Comparison of ENCODE assay signal across 8 cellular contexts in the genomic region with DNA sequence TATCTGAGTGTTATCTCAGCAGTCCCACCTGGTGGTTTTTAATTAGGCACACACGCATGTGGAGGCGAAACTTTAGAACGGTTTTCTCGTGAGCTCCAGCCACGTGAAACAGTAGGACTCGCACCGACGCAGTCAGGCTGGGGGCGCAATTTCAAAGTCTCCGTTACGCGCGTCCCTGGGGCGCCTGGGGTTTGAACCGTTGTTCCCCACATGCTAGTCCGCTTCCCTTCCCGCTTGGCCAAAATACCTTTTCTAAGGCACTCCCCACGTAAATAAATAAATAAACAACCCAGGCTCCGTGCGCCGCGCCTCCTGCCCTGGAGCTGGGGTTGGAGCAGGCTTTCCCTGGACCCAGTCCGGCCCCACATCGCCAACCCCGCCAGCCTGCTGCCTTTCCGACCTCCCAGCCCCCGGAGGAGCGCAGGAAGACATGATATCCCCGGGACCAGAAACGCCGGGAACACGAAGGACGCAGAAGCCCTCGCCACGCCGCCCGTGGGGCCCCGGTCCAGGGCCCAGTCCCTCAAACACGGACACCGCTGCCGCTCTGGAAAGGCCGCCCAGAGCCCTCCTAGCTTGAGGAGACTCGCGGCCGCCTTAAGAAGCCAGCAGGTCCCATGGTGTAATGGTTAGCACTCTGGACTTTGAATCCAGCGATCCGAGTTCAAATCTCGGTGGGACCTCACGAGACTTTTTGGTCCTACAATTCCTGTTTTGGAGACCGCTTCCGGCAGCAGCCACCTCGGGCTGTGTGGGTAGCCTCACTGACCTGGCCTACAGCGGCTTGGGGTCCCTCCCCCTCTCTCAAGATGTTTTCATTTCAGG. TPM values are rescaled to one million over a fixed set of nuclear protein-coding genes. Genes with fewer than 3 reads are reported as not detected.
DNase-seq lines count a peak whose midpoint lies in the region; ATAC-seq, FAIRE-seq and TF ChIP-seq lines count a peak whose summit lies in the region.

No MANE protein-coding gene starts in this region.

- no peaks in the 10 kb centered on the region for H3K4me1 ChIP-seq in HUES48 (ENCODE audit: control insufficient read depth, insufficient read depth, low read length)
- H3K4me1 ChIP-seq in NT2/D1 (ENCODE audit: insufficient read depth, insufficient read length), result no peaks in the 10 kb centered on the region
- H3K4me1 ChIP-seq in endothelial cell of umbilical vein (ENCODE audit: control insufficient read depth, extremely low read depth, insufficient read depth, low read length), result peaks cover 8% of the 10 kb centered on the region

- H3K27me3 ChIP-seq in HUES48 (ENCODE audit: control insufficient read depth, insufficient read depth, low read length), result no peaks in the 10 kb centered on the region
- no peaks in the 10 kb centered on the region for H3K27me3 ChIP-seq in NT2/D1 (ENCODE audit: insufficient read depth, insufficient read length)
- H3K27me3 ChIP-seq in endothelial cell of umbilical vein (ENCODE audit: control insufficient read depth in 2 of 2, insufficient read depth in 2 of 2, low read length in 2 of 2), result no peaks in the 10 kb centered on the region

- ATAC-seq in GM21447 (IDR thresholded peaks at IDR 0.05; ENCODE audit: unreplicated experiment), result peak; percentile 39

- no peak for TF ChIP-seq POLR2A in endothelial cell of umbilical vein (IDR thresholded peaks at IDR 0.05; ENCODE audit: low read depth, low read length)

- peaks cover 9% of the 10 kb centered on the region for H3K4me1 Mint-ChIP-seq in Calu3 (ENCODE audit: low read depth, unreplicated experiment)

- H3K36me3 ChIP-seq in HUES48 (ENCODE audit: control insufficient read depth, insufficient read depth, low read length), result no peaks in the 10 kb centered on the region
- H3K36me3 ChIP-seq in NT2/D1 (ENCODE audit: insufficient read depth, insufficient read length, low read length), result no peaks in the 10 kb centered on the region
- H3K36me3 ChIP-seq in endothelial cell of umbilical vein (ENCODE audit: control insufficient read depth in 2 of 2, extremely low read depth in 1 of 2, insufficient read depth in 2 of 2, low read length in 2 of 2), result no peaks in the 10 kb centered on the region

- intact Hi-C loops in Calu3 (cut with micrococcal nuclease; ENCODE audit: unreplicated experiment), result loop anchor here (5.0 kb wide), 1 partner anchor 35 kb away; no protein-coding TSS in a partner anchor
- intact Hi-C loops in endothelial cell of umbilical vein (cut with micrococcal nuclease), result loop anchor here (1.0 kb wide), 3 partner anchors 18 to 68 kb away; partner anchors contain the start of genes ABI3, GNGT2 and PHOSPHO1

- H3K27ac ChIP-seq in HUES48 (ENCODE audit: low read depth, low read length), result peak overlapping the region; percentile 84
- peak overlapping the region; percentile 62 for H3K27ac ChIP-seq in endothelial cell of umbilical vein (ENCODE audit: insufficient read depth, low read depth, low read length)

- no peaks in the 10 kb centered on the region for H3K27me3 Mint-ChIP-seq in Calu3 (ENCODE audit: unreplicated experiment)

- H3K9me3 ChIP-seq in HUES48 (ENCODE audit: control insufficient read depth, insufficient read depth, low read length) (no peaks in the 10 kb centered on the region), NT2/D1 (ENCODE audit: insufficient read depth, low read length) (no peaks in the 10 kb centered on the region), endothelial cell of umbilical vein (replicated peaks; ENCODE audit: control insufficient read depth, insufficient read depth, low read length) (no peaks in the 10 kb centered on the region)

- no peaks in the 10 kb centered on the region for H3K9me3 Mint-ChIP-seq in Calu3 (ENCODE audit: low read depth, unreplicated experiment)

- H3K79me2 ChIP-seq in endothelial cell of umbilical vein (ENCODE audit: control insufficient read depth, insufficient read depth, low read length), result no peaks in the 10 kb centered on the region

- DNase-seq in Calu3, result peak; percentile 96
- DNase-seq in NT2/D1 (ENCODE audit: low read depth, low spot score), result peak; percentile 70
- DNase-seq in activated CD8-positive, alpha-beta memory T cell treated with anti-CD3 and anti-CD28 coated beads, Interleukin-2, amount 50 U/mL, for 24 hours (ENCODE audit: extremely low read depth), result peak; percentile 85
- peak; percentile 86 for DNase-seq in endothelial cell of umbilical vein (ENCODE audit: low read depth, low spot score)
- peak; percentile 92 for DNase-seq in midbrain (lab: John Stamatoyannopoulos, UW)
- peak; percentile 84 to 91 for DNase-seq in stimulated activated CD8-positive, alpha-beta memory T cell treated with anti-CD3 and anti-CD28 coated beads, Interleukin-2, amount 100 ng/mL, for 1 hour (ENCODE audit: low read depth in 2 of 2)

- H2AFZ ChIP-seq in endothelial cell of umbilical vein (ENCODE audit: low read depth, low read length), result peak overlapping the region; percentile 78

- FAIRE-seq in endothelial cell of umbilical vein (lab: Jason Lieb, UNC), result no peak

- H3K9me1 ChIP-seq in endothelial cell of umbilical vein (replicated peaks; ENCODE audit: control insufficient read depth, extremely low read depth, insufficient read depth, low read length), result no peaks in the 10 kb centered on the region

- H3K9ac ChIP-seq in HUES48 (ENCODE audit: low read depth, low read length) (peak overlapping the region; percentile 83), NT2/D1 (ENCODE audit: insufficient read length, low read depth) (peak overlapping the region; percentile 83), endothelial cell of umbilical vein (replicated peaks; ENCODE audit: extremely low read depth, insufficient read depth, low read length) (peak overlapping the region; percentile 81)

- TF ChIP-seq CTCF in Calu3 (IDR thresholded peaks at IDR 0.05; ENCODE audit: unreplicated experiment), result peak; percentile 31
- TF ChIP-seq CTCF in endothelial cell of umbilical vein (IDR thresholded peaks at IDR 0.05; ENCODE audit: extremely low read depth in 1 of 2, insufficient read depth in 1 of 2, low read depth in 1 of 2, low read length in 2 of 2), result peak; percentile 11 to 37

- H3K36me3 Mint-ChIP-seq in Calu3 (ENCODE audit: insufficient read depth, unreplicated experiment), result peaks cover 19% of the 10 kb centered on the region

- H4K20me1 ChIP-seq in endothelial cell of umbilical vein (replicated peaks; ENCODE audit: control insufficient read depth, extremely low read depth, insufficient read depth, low read length), result no peaks in the 10 kb centered on the region

- peak overlapping the region; percentile 98 for H3K27ac Mint-ChIP-seq in Calu3 (ENCODE audit: unreplicated experiment)

- dilution Hi-C loops in endothelial cell of umbilical vein (cut with MboI; ENCODE audit: extremely low pct_ligation_motif_present, low sequenced_read_pairs), result no loop called here

- BruUV-seq in Calu3 (replicated peaks; lab: Mats Ljungman, UMichigan) (no TSS peak), endothelial cell of umbilical vein (replicated peaks; lab: Mats Ljungman, UMichigan) (no TSS peak)

- peak overlapping the region; percentile 81 for H3K4me3 ChIP-seq in HUES48 (ENCODE audit: low read depth, low read length)
- H3K4me3 ChIP-seq in NT2/D1 (ENCODE audit: insufficient read length, low read depth), result peak overlapping the region; percentile 76
- H3K4me3 ChIP-seq in endothelial cell of umbilical vein (replicated peaks in 1 of 3; ENCODE audit: insufficient read depth in 1 of 3, low read depth in 1 of 3, low read length in 3 of 3), result peak overlapping the region; percentile 51 to 67 (median 62)

- CTCF ChIA-PET in Calu3 (lab: Charles Lee) (interaction anchor here (0.5 to 1.9 kb wide), 19 partner anchors 8 to 1127 kb away, joined by 3 to 11 read pairs (median 4); partner anchors contain the start of gene ATP5MC1), endothelial cell of umbilical vein (lab: Charles Lee) (interaction anchor here (0.9 to 15.9 kb wide), 15 partner anchors 9 to 247 kb away, joined by 3 to 212 read pairs (median 6); partner anchors contain the start of genes ABI3, GNGT2, PHOSPHO1 and SNF8)

- POLR2A ChIA-PET in endothelial cell of umbilical vein (lab: Charles Lee), result interaction anchor here (1.1 kb wide), 1 partner anchor 20 kb away, joined by 3 read pairs; no protein-coding TSS in a partner anchor

- peak overlapping the region; percentile 78 for H3K4me3 Mint-ChIP-seq in Calu3 (ENCODE audit: low read depth, unreplicated experiment)

- peak overlapping the region; percentile 65 for H3K4me2 ChIP-seq in endothelial cell of umbilical vein (ENCODE audit: insufficient read depth, low read length)

RNA-seq across cellular contexts. Expression of gene GNGT2, which starts 18.2 kb away (rescaled TPM):
- not detected in 2 replicates for total RNA-seq in Calu3 (2022)
- total RNA-seq in endothelial cell of umbilical vein, result 3.7 and 3.8 TPM in 2 replicates
- 2.1 and 2.8 TPM in 2 replicates for polyA plus RNA-seq in endothelial cell of umbilical vein
- polyA plus RNA-seq in endothelial cell of umbilical vein (2011; cell fraction: cytosol; rRNA removed), result 5.1 and 5.6 TPM in 2 replicates
- 2.5 and 3.4 TPM in 2 replicates for polyA plus RNA-seq in endothelial cell of umbilical vein (2011; cell fraction: nucleus; rRNA removed)
- 5.7 and 9.7 TPM in 2 replicates for polyA plus RNA-seq in endothelial cell of umbilical vein (2012)
- polyA minus RNA-seq in endothelial cell of umbilical vein, result 2.3 and 3.9 TPM in 2 replicates
- not detected for polyA minus RNA-seq in endothelial cell of umbilical vein (2011; cell fraction: cytosol; rRNA and poly(A)+ RNA removed)
- 1.5 TPM in 1 of 2 replicates, not detected in the other for polyA minus RNA-seq in endothelial cell of umbilical vein (2011; cell fraction: nucleus; rRNA and poly(A)+ RNA removed)

RNA-seq across cellular contexts. Expression of gene ABI3, which starts 18.4 kb away (rescaled TPM):
- total RNA-seq in Calu3 (2022), result not detected in 2 replicates
- total RNA-seq in endothelial cell of umbilical vein, result 35.2 and 35.7 TPM in 2 replicates
- polyA plus RNA-seq in endothelial cell of umbilical vein, result 35.0 and 35.5 TPM in 2 replicates
- 29.6 and 31.8 TPM in 2 replicates for polyA plus RNA-seq in endothelial cell of umbilical vein (2011; cell fraction: cytosol; rRNA removed)
- polyA plus RNA-seq in endothelial cell of umbilical vein (2011; cell fraction: nucleus; rRNA removed), result 19.4 and 20.7 TPM in 2 replicates
- 30.9 and 37.1 TPM in 2 replicates for polyA plus RNA-seq in endothelial cell of umbilical vein (2012)
- 17.2 and 21.9 TPM in 2 replicates for polyA minus RNA-seq in endothelial cell of umbilical vein
- not detected for polyA minus RNA-seq in endothelial cell of umbilical vein (2011; cell fraction: cytosol; rRNA and poly(A)+ RNA removed)
- 14.9 and 22.8 TPM in 2 replicates for polyA minus RNA-seq in endothelial cell of umbilical vein (2011; cell fraction: nucleus; rRNA and poly(A)+ RNA removed)

RNA-seq across cellular contexts. Expression of gene PHOSPHO1, which starts 38.5 kb away (rescaled TPM):
- total RNA-seq in Calu3 (2022) (not detected in 2 replicates), endothelial cell of umbilical vein (0.18 TPM in 1 of 2 replicates, not detected in the other)
- 0.19 and 0.23 TPM in 2 replicates for polyA plus RNA-seq in endothelial cell of umbilical vein
- 0.10 and 0.13 TPM in 2 replicates for polyA plus RNA-seq in endothelial cell of umbilical vein (2011; cell fraction: cytosol; rRNA removed)
- 0.14 TPM in 1 of 2 replicates, not detected in the other for polyA plus RNA-seq in endothelial cell of umbilical vein (2011; cell fraction: nucleus; rRNA removed)
- 0.40 TPM in 2 replicates for polyA plus RNA-seq in endothelial cell of umbilical vein (2012)
- not detected in 2 replicates for polyA minus RNA-seq in endothelial cell of umbilical vein
- not detected for polyA minus RNA-seq in endothelial cell of umbilical vein (2011; cell fraction: cytosol; rRNA and poly(A)+ RNA removed)
- polyA minus RNA-seq in endothelial cell of umbilical vein (2011; cell fraction: nucleus; rRNA and poly(A)+ RNA removed), result 0.34 TPM in 1 of 2 replicates, not detected in the other

RNA-seq across cellular contexts. Expression of gene B4GALNT2, which starts 59.6 kb away (rescaled TPM):
- 0.20 and 1.3 TPM in 2 replicates for total RNA-seq in Calu3 (2022)
- total RNA-seq in endothelial cell of umbilical vein, result 0.11 and 0.14 TPM in 2 replicates
- not detected in 2 replicates for polyA plus RNA-seq in endothelial cell of umbilical vein
- polyA plus RNA-seq in endothelial cell of umbilical vein (2011; cell fraction: cytosol; rRNA removed), result not detected in 2 replicates
- polyA plus RNA-seq in endothelial cell of umbilical vein (2011; cell fraction: nucleus; rRNA removed), result not detected in 2 replicates
- 0.03 TPM in 1 of 2 replicates, not detected in the other for polyA plus RNA-seq in endothelial cell of umbilical vein (2012)
- polyA minus RNA-seq in endothelial cell of umbilical vein, result not detected in 2 replicates
- polyA minus RNA-seq in endothelial cell of umbilical vein (2011; cell fraction: cytosol; rRNA and poly(A)+ RNA removed), result not detected
- polyA minus RNA-seq in endothelial cell of umbilical vein (2011; cell fraction: nucleus; rRNA and poly(A)+ RNA removed), result 0.10 and 0.24 TPM in 2 replicates

Comparison
In these comparisons a context has a peak if more than half of its experiments do, and no peak if none do; other contexts are left out.
1. Peak in every context shown above with its lines: DNase-seq, ATAC-seq, H3K4me3 ChIP-seq and H3K27ac ChIP-seq.
2. RNA of gene ABI3, which starts 18.4 kb away (total RNA-seq): 35.2 to 35.7 TPM in endothelial cell of umbilical vein; not detected in Calu3; every median in the first group is over 10 times any median in the second.